In genomic region chr14:58904771-58905170, GRCh38 we compare ENCODE assay signal across 23 cellular contexts.
DNase-seq lines count a peak whose midpoint lies in the region; ATAC-seq, FAIRE-seq and TF ChIP-seq lines count a peak whose summit lies in the region.
"Had no signal": no experiment of that assay in that cellular context is flagged by ENCODE, and none has a peak within 500 bp of the region (broad histone marks: within the 10 kb centered on the region; RNA-seq: fewer than 3 reads in every experiment).

No MANE protein-coding gene starts in this region.

- no peaks in the 10 kb centered on the region for H3K9me2 ChIP-seq in SK-N-SH

- no peaks in the 10 kb centered on the region for H4K20me1 ChIP-seq in SK-N-SH (ENCODE audit: insufficient read depth)

- H3K36me3 ChIP-seq in SK-N-SH (replicated peaks in 1 of 2; ENCODE audit: control insufficient read depth in 1 of 2, insufficient read depth in 2 of 2, low read length in 1 of 2) (no peaks in the 10 kb centered on the region), endodermal cell (ENCODE audit: control insufficient read depth, insufficient read depth, low read length) (no peaks in the 10 kb centered on the region)
- H3K36me3 ChIP-seq: Peyer's patch had no signal

- H3K27me3 Mint-ChIP-seq in endodermal cell (ENCODE audit: insufficient read depth), result no peaks in the 10 kb centered on the region

- H3F3A ChIP-seq in SK-N-SH (replicated peaks; ENCODE audit: insufficient read depth), result peaks cover 8% of the 10 kb centered on the region

- H3K9ac ChIP-seq in SK-N-SH, result no peak overlapping the region
- no peak overlapping the region for H3K9ac ChIP-seq in endodermal cell (ENCODE audit: extremely low read depth, low read length, poor library complexity, severe bottlenecking)

- no peak; the same call in 1 of the 2 replicates for TF ChIP-seq RAD21 in SK-N-SH (IDR thresholded peaks at IDR 0.05; ENCODE audit: low read length)

- H3K4me1 Mint-ChIP-seq in endodermal cell, result no peaks in the 10 kb centered on the region
- H3K4me1 Mint-ChIP-seq: CD8-positive, alpha-beta memory T cell; T-helper 17 cell had no signal

- no peak overlapping the region for H2AFZ ChIP-seq in SK-N-SH (ENCODE audit: low read depth)

- no peak overlapping the region for H3K4me2 ChIP-seq in SK-N-SH

- H3K4me3 Mint-ChIP-seq in endodermal cell, result no peak overlapping the region
- H3K4me3 Mint-ChIP-seq: CD8-positive, alpha-beta memory T cell; T-helper 17 cell had no signal

- no peaks in the 10 kb centered on the region for H3K36me3 Mint-ChIP-seq in endodermal cell (ENCODE audit: low read depth)
- H3K36me3 Mint-ChIP-seq: CD8-positive, alpha-beta memory T cell had no signal

- peaks cover 14% of the 10 kb centered on the region for H3K9me3 Mint-ChIP-seq in endodermal cell

- intact Hi-C loops in posterior vena cava (cut with DNase I), result no loop called here

- TF ChIP-seq CTCF in SK-N-SH (IDR thresholded peaks at IDR 0.05), result no peak
- TF ChIP-seq CTCF in endodermal cell (conservative IDR thresholded peaks at IDR 0.05), result peak; percentile 22

- no peaks in the 10 kb centered on the region for H3K9me3 ChIP-seq in SK-N-SH
- H3K9me3 ChIP-seq in endodermal cell (ENCODE audit: control insufficient read depth, low read length), result peaks cover 6% of the 10 kb centered on the region
- H3K9me3 ChIP-seq: Peyer's patch had no signal

- no peak for FAIRE-seq in RCC 7860 (lab: Jason Lieb, UNC)
- FAIRE-seq: GM12878 had no signal

- H3K27ac Mint-ChIP-seq in endodermal cell, result no peak overlapping the region
- H3K27ac Mint-ChIP-seq: CD8-positive, alpha-beta memory T cell had no signal

- peak in 1 of 2 experiments; percentile 43; a peak in 1 of 4 replicates for TF ChIP-seq EP300 in SK-N-SH (IDR thresholded peaks at IDR 0.05; ENCODE audit: borderline replicate concordance in 1 of 2, low read depth in 1 of 2, low read length in 1 of 2)

- H3K27me3 ChIP-seq in SK-N-SH (ENCODE audit: insufficient read depth) (no peaks in the 10 kb centered on the region), endodermal cell (ENCODE audit: control insufficient read depth, insufficient read depth, low read length, poor library complexity, severe bottlenecking) (no peaks in the 10 kb centered on the region)
- H3K27me3 ChIP-seq: Peyer's patch had no signal

- CTCF ChIA-PET in SK-N-SH (lab: Yijun Ruan, JAX), result interaction anchor here (0.9 to 1.2 kb wide), 3 partner anchors 10 to 62 kb away, joined by 3 to 4 read pairs (median 3); no protein-coding TSS in a partner anchor

- POLR2A ChIA-PET in SK-N-SH (lab: Yijun Ruan, JAX), result no interaction called here

- H3K79me2 ChIP-seq in SK-N-SH (ENCODE audit: insufficient read depth), result no peaks in the 10 kb centered on the region

- 21% methylated on average over 1 of the region's 1 CpG for WGBS in SK-N-SH (ENCODE audit: low lambda C conversion rate)
- 88% methylated on average over 1 of the region's 1 CpG; no CpG with 5 or more reads in 1 of the 2 experiments for WGBS in endodermal cell (ENCODE audit: insufficient coverage in 1 of 2, insufficient read length in 1 of 2), 2 experiments

- peak; percentile 30 for DNase-seq in SK-N-SH
- peak; percentile 84 for DNase-seq in NCI-H2171 (lab: John Stamatoyannopoulos, UW)
- no peak for DNase-seq in endodermal cell
- no peak for DNase-seq in RCC 7860 (ENCODE audit: low spot score)
- no peak for DNase-seq in posterior vena cava (ENCODE audit: low spot score)
- DNase-seq: Calu3; CD8-positive, alpha-beta memory T cell; HCEC 1CT; Kasumi-1; MM.1S; NCI-H1092; NCI-H1436; NCI-H2029; NCI-H524 treated with DMSO at 0.1 percent for 48 hours; NCI-H82; Peyer's patch; SW 1271; T-helper 17 cell had no signal

- ATAC-seq in SK-N-SH treated with all-trans-retinoic acid at 6 μM for 48 hours (no peak), GM21360 (IDR thresholded peaks at IDR 0.05; ENCODE audit: unreplicated experiment) (no peak)
- ATAC-seq: GM12878, Right ventricle myocardium inferior, T-helper 17 cell had no signal

- H3K4me1 ChIP-seq in SK-N-SH (ENCODE audit: control insufficient read depth in 1 of 2, insufficient read depth in 2 of 2, low read depth in 1 of 2, low read length in 1 of 2) (peaks cover 1 to 4% of the 10 kb centered on the region in 2 experiments; a peak in 2 of 4 replicates), endodermal cell (ENCODE audit: control insufficient read depth, insufficient read depth, low read length) (no peaks in the 10 kb centered on the region)
- H3K4me1 ChIP-seq: Peyer's patch had no signal

- no peak overlapping the region for H3K4me3 ChIP-seq in SK-N-SH (ENCODE audit: low read depth in 2 of 2, low read length in 1 of 2)
- no peak overlapping the region for H3K4me3 ChIP-seq in endodermal cell (ENCODE audit: low read length)
- H3K4me3 ChIP-seq: GM12878, Peyer's patch had no signal

- H3K27ac ChIP-seq in SK-N-SH (ENCODE audit: low read depth in 2 of 2, low read length in 1 of 2), result no peak overlapping the region
- no peak overlapping the region for H3K27ac ChIP-seq in endodermal cell (ENCODE audit: low read depth, low read length)
- H3K27ac ChIP-seq: C4-2B, Peyer's patch had no signal

TF ChIP-seq in SK-N-SH, 30 proteins besides CTCF, POLR2A, EP300 and RAD21:
- peak; percentile 46; the same call in 1 of the 2 replicates for TF ChIP-seq TCF12 (IDR thresholded peaks at IDR 0.05)
- TF ChIP-seq GATA2 (CRISPR knock-in tag; IDR thresholded peaks at IDR 0.05), result peak; percentile 88
- TF ChIP-seq, protein P1, sequence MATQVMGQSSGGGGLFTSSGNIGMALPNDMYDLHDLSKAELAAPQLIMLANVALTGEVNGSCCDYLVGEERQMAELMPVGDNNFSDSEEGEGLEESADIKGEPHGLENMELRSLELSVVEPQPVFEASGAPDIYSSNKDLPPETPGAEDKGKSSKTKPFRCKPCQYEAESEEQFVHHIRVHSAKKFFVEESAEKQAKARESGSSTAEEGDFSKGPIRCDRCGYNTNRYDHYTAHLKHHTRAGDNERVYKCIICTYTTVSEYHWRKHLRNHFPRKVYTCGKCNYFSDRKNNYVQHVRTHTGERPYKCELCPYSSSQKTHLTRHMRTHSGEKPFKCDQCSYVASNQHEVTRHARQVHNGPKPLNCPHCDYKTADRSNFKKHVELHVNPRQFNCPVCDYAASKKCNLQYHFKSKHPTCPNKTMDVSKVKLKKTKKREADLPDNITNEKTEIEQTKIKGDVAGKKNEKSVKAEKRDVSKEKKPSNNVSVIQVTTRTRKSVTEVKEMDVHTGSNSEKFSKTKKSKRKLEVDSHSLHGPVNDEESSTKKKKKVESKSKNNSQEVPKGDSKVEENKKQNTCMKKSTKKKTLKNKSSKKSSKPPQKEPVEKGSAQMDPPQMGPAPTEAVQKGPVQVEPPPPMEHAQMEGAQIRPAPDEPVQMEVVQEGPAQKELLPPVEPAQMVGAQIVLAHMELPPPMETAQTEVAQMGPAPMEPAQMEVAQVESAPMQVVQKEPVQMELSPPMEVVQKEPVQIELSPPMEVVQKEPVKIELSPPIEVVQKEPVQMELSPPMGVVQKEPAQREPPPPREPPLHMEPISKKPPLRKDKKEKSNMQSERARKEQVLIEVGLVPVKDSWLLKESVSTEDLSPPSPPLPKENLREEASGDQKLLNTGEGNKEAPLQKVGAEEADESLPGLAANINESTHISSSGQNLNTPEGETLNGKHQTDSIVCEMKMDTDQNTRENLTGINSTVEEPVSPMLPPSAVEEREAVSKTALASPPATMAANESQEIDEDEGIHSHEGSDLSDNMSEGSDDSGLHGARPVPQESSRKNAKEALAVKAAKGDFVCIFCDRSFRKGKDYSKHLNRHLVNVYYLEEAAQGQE (IDR thresholded peaks at IDR 0.05; ENCODE audit: low read depth, low read length), result no peak
- no peak for TF ChIP-seq POLR2AphosphoS5 (IDR thresholded peaks at IDR 0.05; ENCODE audit: low read depth, low read length)
- TF ChIP-seq CHD2 (IDR thresholded peaks at IDR 0.05; ENCODE audit: low read length, partially characterized antibody), result peak; percentile 10
- peak; percentile 69; the same call in 1 of the 2 replicates for TF ChIP-seq RCOR1 (IDR thresholded peaks at IDR 0.05; ENCODE audit: low read length)
TF ChIP-seq in SK-N-SH: peak in this region for 4.

TF ChIP-seq in SK-N-SH treated with all-trans-retinoic acid at 6 μM for 48 hours, 23 proteins besides CTCF, POLR2A, EP300 and RAD21 (continues in another document):
- TF ChIP-seq ESRRG (CRISPR knock-in tag; IDR thresholded peaks at IDR 0.05) (no peak), GLIS3 (CRISPR knock-in tag; IDR thresholded peaks at IDR 0.05) (no peak), ZFP30 (CRISPR knock-in tag; IDR thresholded peaks at IDR 0.05) (no peak), CSDC2 (CRISPR knock-in tag; IDR thresholded peaks at IDR 0.05) (no peak), SNAI2 (CRISPR knock-in tag; IDR thresholded peaks at IDR 0.05) (no peak), OSR1 (CRISPR knock-in tag; IDR thresholded peaks at IDR 0.05) (no peak), BACH2 (CRISPR knock-in tag; IDR thresholded peaks at IDR 0.05; ENCODE audit: borderline replicate concordance) (no peak), TOX (CRISPR knock-in tag; IDR thresholded peaks at IDR 0.05; ENCODE audit: borderline replicate concordance) (no peak), ZNF70 (CRISPR knock-in tag; IDR thresholded peaks at IDR 0.05) (no peak), CSRNP3 (CRISPR knock-in tag; IDR thresholded peaks at IDR 0.05) (no peak), ARNTL (CRISPR knock-in tag; IDR thresholded peaks at IDR 0.05; ENCODE audit: borderline replicate concordance, low read depth) (no peak)
- TF ChIP-seq, protein P2, sequence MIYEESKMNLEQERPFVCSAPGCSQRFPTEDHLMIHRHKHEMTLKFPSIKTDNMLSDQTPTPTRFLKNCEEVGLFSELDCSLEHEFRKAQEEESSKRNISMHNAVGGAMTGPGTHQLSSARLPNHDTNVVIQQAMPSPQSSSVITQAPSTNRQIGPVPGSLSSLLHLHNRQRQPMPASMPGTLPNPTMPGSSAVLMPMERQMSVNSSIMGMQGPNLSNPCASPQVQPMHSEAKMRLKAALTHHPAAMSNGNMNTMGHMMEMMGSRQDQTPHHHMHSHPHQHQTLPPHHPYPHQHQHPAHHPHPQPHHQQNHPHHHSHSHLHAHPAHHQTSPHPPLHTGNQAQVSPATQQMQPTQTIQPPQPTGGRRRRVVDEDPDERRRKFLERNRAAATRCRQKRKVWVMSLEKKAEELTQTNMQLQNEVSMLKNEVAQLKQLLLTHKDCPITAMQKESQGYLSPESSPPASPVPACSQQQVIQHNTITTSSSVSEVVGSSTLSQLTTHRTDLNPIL (CRISPR knock-in tag; IDR thresholded peaks at IDR 0.05; ENCODE audit: low read depth), result no peak

Comparison
In these comparisons a context has a peak if more than half of its experiments do, and no peak if none do; other contexts are left out.
1. DNase-seq: peak in SK-N-SH (single experiment) and NCI-H2171 (single experiment); none in endodermal cell (single experiment), RCC 7860 (single experiment) and posterior vena cava (single experiment).